In genomic region chr1:216723274-216723780, GRCh38 we compare ENCODE assay signal across 8 cellular contexts. TPM values are rescaled to one million over a fixed set of nuclear protein-coding genes. Genes with fewer than 3 reads are reported as not detected.
DNase-seq lines count a peak whose midpoint lies in the region; ATAC-seq lines count a peak whose summit lies in the region.

ESRRG (minus strand) TSS chr1:216723429; CDS start chr1:216723299, 130 bp downstream.

- no peaks in the 10 kb centered on the region for H3K36me3 Mint-ChIP-seq in activated naive CD8-positive, alpha-beta T cell
- no peaks in the 10 kb centered on the region for H3K36me3 Mint-ChIP-seq in activated naive CD8-positive, alpha-beta T cell treated with anti-CD3 and anti-CD28 coated beads, Interleukin-2, amount 50 U/mL, for 24 hours (ENCODE audit: low read depth)

- peaks cover 12% of the 10 kb centered on the region for H3K27me3 Mint-ChIP-seq in activated naive CD8-positive, alpha-beta T cell
- H3K27me3 Mint-ChIP-seq in activated naive CD8-positive, alpha-beta T cell treated with anti-CD3 and anti-CD28 coated beads, Interleukin-2, amount 50 U/mL, for 24 hours = peaks cover 16% of the 10 kb centered on the region

- H3K27ac Mint-ChIP-seq in activated naive CD8-positive, alpha-beta T cell = no peak within 1 kb of the TSS
- H3K27ac Mint-ChIP-seq in activated naive CD8-positive, alpha-beta T cell treated with anti-CD3 and anti-CD28 coated beads, Interleukin-2, amount 50 U/mL, for 24 hours = no peak within 1 kb of the TSS

- no peak for ATAC-seq in activated naive CD8-positive, alpha-beta T cell treated with anti-CD3 and anti-CD28 coated beads, Interleukin-2, amount 50 U/mL, for 24 hours
- ATAC-seq in left ventricle myocardium superior (peak; percentile 98), GM18517 (IDR thresholded peaks at IDR 0.05; ENCODE audit: unreplicated experiment) (no peak)

- no peaks in the 10 kb centered on the region for H3K9me3 Mint-ChIP-seq in activated naive CD8-positive, alpha-beta T cell (ENCODE audit: low read depth)
- H3K9me3 Mint-ChIP-seq in activated naive CD8-positive, alpha-beta T cell treated with anti-CD3 and anti-CD28 coated beads, Interleukin-2, amount 50 U/mL, for 24 hours = no peaks in the 10 kb centered on the region

- in situ Hi-C loops in SK-MEL-5 (cut with HindIII; ENCODE audit: low pct_unique_long_range_greater_than_20kb, low sequenced_read_pairs) = no loop called here

- peaks cover 6% of the 10 kb centered on the region for H3K4me1 Mint-ChIP-seq in activated naive CD8-positive, alpha-beta T cell (ENCODE audit: low read depth)
- H3K4me1 Mint-ChIP-seq in activated naive CD8-positive, alpha-beta T cell treated with anti-CD3 and anti-CD28 coated beads, Interleukin-2, amount 50 U/mL, for 24 hours = no peaks in the 10 kb centered on the region

- peak within 1 kb of the TSS; percentile 5 for H3K4me3 Mint-ChIP-seq in activated naive CD8-positive, alpha-beta T cell
- no peak within 1 kb of the TSS for H3K4me3 Mint-ChIP-seq in activated naive CD8-positive, alpha-beta T cell treated with anti-CD3 and anti-CD28 coated beads, Interleukin-2, amount 50 U/mL, for 24 hours

- DNase-seq in activated naive CD8-positive, alpha-beta T cell treated with anti-CD3 and anti-CD28 coated beads, Interleukin-2, amount 50 U/mL, for 24 hours = no peak
- DNase-seq in SK-MEL-5 (ENCODE audit: low read depth, low spot score) = peak; percentile 56
- peak; percentile 83 for DNase-seq in left ventricle myocardium superior
- peak; percentile 34 for DNase-seq in putamen (ENCODE audit: low spot score)
- DNase-seq in amniotic stem cell (lab: John Stamatoyannopoulos, UW) = no peak
- DNase-seq in GM19238 (ENCODE audit: insufficient read length, low spot score) = no peak

- intact Hi-C loops in left ventricle myocardium superior (cut with micrococcal nuclease) = no loop called here

RNA-seq across cellular contexts. Expression of gene ESRRG, which starts in this region (rescaled TPM):
- total RNA-seq in SK-MEL-5 (2014; rRNA removed; shearing (Covaris generic)) = 0.90 and 1.0 TPM in 2 replicates
- polyA plus RNA-seq in SK-MEL-5 (2015; cell fraction: cytosol; rRNA removed) = 0.33 and 0.44 TPM in 2 replicates
- 0.43 and 0.70 TPM in 2 replicates for polyA plus RNA-seq in SK-MEL-5 (2015; cell fraction: nucleus; rRNA removed)
- total RNA-seq in left ventricle myocardium superior = 51.5 TPM

Comparison
In these comparisons a context has a peak if more than half of its experiments do, and no peak if none do; other contexts are left out.
1. RNA of gene ESRRG (total RNA-seq): 51.5 TPM in left ventricle myocardium superior (single experiment); 0.90 to 1.0 TPM in SK-MEL-5; every median in the first group is over 10 times any median in the second.
2. DNase-seq: peak in SK-MEL-5 (single experiment), left ventricle myocardium superior (single experiment) and putamen (single experiment); none in activated naive CD8-positive, alpha-beta T cell treated with anti-CD3 and anti-CD28 coated beads, Interleukin-2, amount 50 U/mL, for 24 hours (single experiment), amniotic stem cell (single experiment) and GM19238 (single experiment).